ENCODE assay signal across 25 cellular contexts in genomic region chr18:23506393-23506792, GRCh38.
"Had no signal": no experiment of that assay in that cellular context is flagged by ENCODE, and none has a peak within 500 bp of the region (broad histone marks: within the 10 kb centered on the region; RNA-seq: fewer than 3 reads in every experiment).

No MANE protein-coding gene starts in this region.

- H3K27me3 ChIP-seq: adrenal gland, ascending aorta, brain microvascular endothelial cell, dorsolateral prefrontal cortex, esophagus muscularis mucosa, gastrocnemius medialis, pancreas, right atrium auricular region, spleen, testis had no signal

- H3K9me3 Mint-ChIP-seq: memory B cell, nephron progenitor cell, type B pancreatic cell, WTC11 had no signal

- ATAC-seq: activated CD8-positive, alpha-beta T cell treated with anti-CD3 and anti-CD28 coated beads, Interleukin-2, amount 10 ng/mL, durations not matched to agents 7 days and 5 days; gastrocnemius medialis; pancreas; psoas muscle; WTC11 had no signal

- H3K9me3 ChIP-seq: adrenal gland, ascending aorta, esophagus muscularis mucosa, gastrocnemius medialis, pancreas, psoas muscle, right atrium auricular region, spleen, testis had no signal

- H3K27me3 Mint-ChIP-seq: memory B cell, type B pancreatic cell had no signal

- H3K27ac Mint-ChIP-seq: activated CD8-positive, alpha-beta T cell treated with anti-CD3 and anti-CD28 coated beads, Interleukin-2, amount 10 ng/mL, durations not matched to agents 7 days and 5 days; nephron progenitor cell; WTC11 had no signal

- H3K4me3 Mint-ChIP-seq: activated CD8-positive, alpha-beta T cell treated with anti-CD3 and anti-CD28 coated beads, Interleukin-2, amount 10 ng/mL, durations not matched to agents 7 days and 5 days; memory B cell; nephron progenitor cell; type B pancreatic cell; WTC11 had no signal

- H3K4me3 ChIP-seq: adrenal gland, ascending aorta, esophagus muscularis mucosa, gastrocnemius medialis, pancreas, psoas muscle, right atrium auricular region, spleen, testis had no signal

- DNase-seq: activated CD4-positive, alpha-beta T cell treated with anti-CD3 and anti-CD28 coated beads for 4 hours; activated CD8-positive, alpha-beta T cell treated with anti-CD3 and anti-CD28 coated beads, Interleukin-2, amount 10 ng/mL, durations not matched to agents 7 days and 5 days; activated gamma-delta T cell; activated naive CD4-positive, alpha-beta T cell treated with anti-CD3 and anti-CD28 coated beads, Interleukin-2, amount 50 U/mL, for 16 hours; brain microvascular endothelial cell; caudate nucleus; dorsolateral prefrontal cortex; gastrocnemius medialis; hypothalamus; nephron progenitor cell; pancreas; psoas muscle; spleen; stimulated activated CD4-positive, alpha-beta T cell treated with anti-CD3 and anti-CD28 coated beads, Interleukin-4, amount 100 ng/mL, for 1 hour; stimulated activated naive CD4-positive, alpha-beta T cell; T-helper 1 cell; T1000; testis had no signal
